In the genomic region with DNA sequence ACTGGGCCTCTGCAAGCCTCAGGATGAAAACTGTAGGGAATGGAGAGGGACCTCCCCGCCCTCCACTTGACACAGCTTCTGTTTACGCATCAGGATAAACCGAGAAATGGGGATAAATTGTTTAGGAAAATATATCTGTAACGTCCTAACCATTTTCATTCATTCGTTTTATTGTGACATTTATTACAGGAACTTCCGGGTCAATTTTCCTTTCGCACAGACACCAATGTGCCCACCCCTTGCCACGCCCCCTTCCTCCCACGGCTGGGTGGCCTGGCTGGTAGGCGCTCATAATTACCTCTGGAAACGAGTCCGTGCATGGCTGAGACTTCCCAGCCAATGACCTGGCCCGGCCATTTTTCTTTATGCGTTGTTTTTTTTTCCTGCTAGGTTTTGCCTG, we compare ENCODE assay signal across 1 cellular context.
TF ChIP-seq lines count a peak whose summit lies in the region.

No MANE protein-coding gene starts in this region.

TF ChIP-seq in K562, 482 proteins besides CTCF, POLR2A, EP300 and RAD21 (continued from another document and continues in another):
- TF ChIP-seq, protein P1, sequence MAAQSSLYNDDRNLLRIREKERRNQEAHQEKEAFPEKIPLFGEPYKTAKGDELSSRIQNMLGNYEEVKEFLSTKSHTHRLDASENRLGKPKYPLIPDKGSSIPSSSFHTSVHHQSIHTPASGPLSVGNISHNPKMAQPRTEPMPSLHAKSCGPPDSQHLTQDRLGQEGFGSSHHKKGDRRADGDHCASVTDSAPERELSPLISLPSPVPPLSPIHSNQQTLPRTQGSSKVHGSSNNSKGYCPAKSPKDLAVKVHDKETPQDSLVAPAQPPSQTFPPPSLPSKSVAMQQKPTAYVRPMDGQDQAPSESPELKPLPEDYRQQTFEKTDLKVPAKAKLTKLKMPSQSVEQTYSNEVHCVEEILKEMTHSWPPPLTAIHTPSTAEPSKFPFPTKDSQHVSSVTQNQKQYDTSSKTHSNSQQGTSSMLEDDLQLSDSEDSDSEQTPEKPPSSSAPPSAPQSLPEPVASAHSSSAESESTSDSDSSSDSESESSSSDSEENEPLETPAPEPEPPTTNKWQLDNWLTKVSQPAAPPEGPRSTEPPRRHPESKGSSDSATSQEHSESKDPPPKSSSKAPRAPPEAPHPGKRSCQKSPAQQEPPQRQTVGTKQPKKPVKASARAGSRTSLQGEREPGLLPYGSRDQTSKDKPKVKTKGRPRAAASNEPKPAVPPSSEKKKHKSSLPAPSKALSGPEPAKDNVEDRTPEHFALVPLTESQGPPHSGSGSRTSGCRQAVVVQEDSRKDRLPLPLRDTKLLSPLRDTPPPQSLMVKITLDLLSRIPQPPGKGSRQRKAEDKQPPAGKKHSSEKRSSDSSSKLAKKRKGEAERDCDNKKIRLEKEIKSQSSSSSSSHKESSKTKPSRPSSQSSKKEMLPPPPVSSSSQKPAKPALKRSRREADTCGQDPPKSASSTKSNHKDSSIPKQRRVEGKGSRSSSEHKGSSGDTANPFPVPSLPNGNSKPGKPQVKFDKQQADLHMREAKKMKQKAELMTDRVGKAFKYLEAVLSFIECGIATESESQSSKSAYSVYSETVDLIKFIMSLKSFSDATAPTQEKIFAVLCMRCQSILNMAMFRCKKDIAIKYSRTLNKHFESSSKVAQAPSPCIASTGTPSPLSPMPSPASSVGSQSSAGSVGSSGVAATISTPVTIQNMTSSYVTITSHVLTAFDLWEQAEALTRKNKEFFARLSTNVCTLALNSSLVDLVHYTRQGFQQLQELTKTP (IDR thresholded peaks at IDR 0.05; ENCODE audit: low read depth in 1 of 2, partially characterized antibody in 2 of 2), result no peak
- no peak for TF ChIP-seq NCOA1 (IDR thresholded peaks at IDR 0.05; ENCODE audit: low read depth)
- TF ChIP-seq CHD7 (IDR thresholded peaks at IDR 0.05; ENCODE audit: low read depth, low read length), result no peak
- TF ChIP-seq PML (IDR thresholded peaks at IDR 0.05; ENCODE audit: low read length), result no peak
- peak; percentile 59; the same call in 1 of the 2 replicates for TF ChIP-seq GABPA (tag; conservative IDR thresholded peaks at IDR 0.05; ENCODE audit: low read depth)
- TF ChIP-seq IFI16 (CRISPR knock-in tag; IDR thresholded peaks at IDR 0.05), result no peak
- no peak for TF ChIP-seq JUNB (CRISPR knock-in tag; conservative IDR thresholded peaks at IDR 0.05)
- TF ChIP-seq ELF1 (tag; IDR thresholded peaks at IDR 0.05), result 0 out of 2 replicates have a peak, but pooled peaks have one; percentile 21
- no peak for TF ChIP-seq ZNF586 (CRISPR knock-in tag; conservative IDR thresholded peaks at IDR 0.05)
- TF ChIP-seq, protein P2, sequence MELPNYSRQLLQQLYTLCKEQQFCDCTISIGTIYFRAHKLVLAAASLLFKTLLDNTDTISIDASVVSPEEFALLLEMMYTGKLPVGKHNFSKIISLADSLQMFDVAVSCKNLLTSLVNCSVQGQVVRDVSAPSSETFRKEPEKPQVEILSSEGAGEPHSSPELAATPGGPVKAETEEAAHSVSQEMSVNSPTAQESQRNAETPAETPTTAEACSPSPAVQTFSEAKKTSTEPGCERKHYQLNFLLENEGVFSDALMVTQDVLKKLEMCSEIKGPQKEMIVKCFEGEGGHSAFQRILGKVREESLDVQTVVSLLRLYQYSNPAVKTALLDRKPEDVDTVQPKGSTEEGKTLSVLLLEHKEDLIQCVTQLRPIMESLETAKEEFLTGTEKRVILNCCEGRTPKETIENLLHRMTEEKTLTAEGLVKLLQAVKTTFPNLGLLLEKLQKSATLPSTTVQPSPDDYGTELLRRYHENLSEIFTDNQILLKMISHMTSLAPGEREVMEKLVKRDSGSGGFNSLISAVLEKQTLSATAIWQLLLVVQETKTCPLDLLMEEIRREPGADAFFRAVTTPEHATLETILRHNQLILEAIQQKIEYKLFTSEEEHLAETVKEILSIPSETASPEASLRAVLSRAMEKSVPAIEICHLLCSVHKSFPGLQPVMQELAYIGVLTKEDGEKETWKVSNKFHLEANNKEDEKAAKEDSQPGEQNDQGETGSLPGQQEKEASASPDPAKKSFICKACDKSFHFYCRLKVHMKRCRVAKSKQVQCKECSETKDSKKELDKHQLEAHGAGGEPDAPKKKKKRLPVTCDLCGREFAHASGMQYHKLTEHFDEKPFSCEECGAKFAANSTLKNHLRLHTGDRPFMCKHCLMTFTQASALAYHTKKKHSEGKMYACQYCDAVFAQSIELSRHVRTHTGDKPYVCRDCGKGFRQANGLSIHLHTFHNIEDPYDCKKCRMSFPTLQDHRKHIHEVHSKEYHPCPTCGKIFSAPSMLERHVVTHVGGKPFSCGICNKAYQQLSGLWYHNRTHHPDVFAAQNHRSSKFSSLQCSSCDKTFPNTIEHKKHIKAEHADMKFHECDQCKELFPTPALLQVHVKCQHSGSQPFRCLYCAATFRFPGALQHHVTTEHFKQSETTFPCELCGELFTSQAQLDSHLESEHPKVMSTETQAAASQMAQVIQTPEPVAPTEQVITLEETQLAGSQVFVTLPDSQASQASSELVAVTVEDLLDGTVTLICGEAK (IDR thresholded peaks at IDR 0.05), result peak; percentile 43; the same call in 1 of the 2 replicates
- TF ChIP-seq, protein P2 (CRISPR knock-in tag; IDR thresholded peaks at IDR 0.05), result no peak
- TF ChIP-seq NR2C2 (CRISPR knock-in tag; IDR thresholded peaks at IDR 0.05), result no peak
- peak; percentile 72 for TF ChIP-seq NR2C2 (tag; IDR thresholded peaks at IDR 0.05)
- TF ChIP-seq SMC3 (conservative IDR thresholded peaks at IDR 0.05; ENCODE audit: insufficient read depth, low read depth, low read length), result no peak
- no peak for TF ChIP-seq ZNF75A (CRISPR knock-in tag; IDR thresholded peaks at IDR 0.05)
- TF ChIP-seq CHD1 (IDR thresholded peaks at IDR 0.05; ENCODE audit: low read length), result no peak
- no peak for TF ChIP-seq TCFL5 (CRISPR knock-in tag; conservative IDR thresholded peaks at IDR 0.05)
- TF ChIP-seq STAT5B (CRISPR knock-in tag; IDR thresholded peaks at IDR 0.05), result no peak
- TF ChIP-seq TRIM28 (IDR thresholded peaks at IDR 0.05), result no peak
- TF ChIP-seq ZNF398 (CRISPR knock-in tag; IDR thresholded peaks at IDR 0.05), result no peak
- no peak for TF ChIP-seq NCOA4 (IDR thresholded peaks at IDR 0.05; ENCODE audit: partially characterized antibody)
- TF ChIP-seq GTF2E2 (tag; IDR thresholded peaks at IDR 0.05), result no peak
- no peak for TF ChIP-seq DIDO1 (tag; IDR thresholded peaks at IDR 0.05; ENCODE audit: low read depth)
- TF ChIP-seq NR2C1 (IDR thresholded peaks at IDR 0.05), result peak; percentile 64; the same call in 1 of the 2 replicates
- TF ChIP-seq NR2C1 (tag; IDR thresholded peaks at IDR 0.05), result peak; percentile 64
- no peak for TF ChIP-seq ESRRA (IDR thresholded peaks at IDR 0.05; ENCODE audit: borderline replicate concordance, low read depth)
- no peak for TF ChIP-seq SOX6 (IDR thresholded peaks at IDR 0.05)
- no peak for TF ChIP-seq CHD2 (IDR thresholded peaks at IDR 0.05; ENCODE audit: low read depth, low read length)
